Comparison of ENCODE assay signal across 11 cellular contexts in the genomic region with DNA sequence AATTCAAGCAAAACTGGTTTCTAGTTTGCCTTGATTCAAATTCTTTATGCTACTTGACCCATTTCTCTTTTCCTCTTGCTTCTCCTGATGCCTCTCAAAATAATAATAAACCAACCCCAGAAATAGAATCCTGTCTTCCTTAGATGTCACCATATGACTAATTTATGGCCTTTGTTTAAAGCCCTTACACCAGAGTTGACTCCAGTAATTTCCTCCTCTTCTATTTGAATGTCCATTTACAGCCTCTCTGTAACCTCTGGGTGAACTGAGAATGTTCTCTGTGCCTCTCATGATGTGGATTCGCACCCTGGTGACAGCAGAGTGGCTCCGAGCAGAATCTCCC. TPM values are rescaled to one million over a fixed set of nuclear protein-coding genes. Genes with fewer than 3 reads are reported as not detected.
DNase-seq lines count a peak whose midpoint lies in the region; ATAC-seq, FAIRE-seq and TF ChIP-seq lines count a peak whose summit lies in the region.
"Had no signal": no experiment of that assay in that cellular context is flagged by ENCODE, and none has a peak within 500 bp of the region (broad histone marks: within the 10 kb centered on the region; RNA-seq: fewer than 3 reads in every experiment).

No MANE protein-coding gene starts in this region.

- H3K9ac ChIP-seq in HepG2 (ENCODE audit: insufficient read depth, low read depth, low read length), result peak overlapping the region; percentile 35; the same call in 1 of the 2 replicates

- H3K9me3 ChIP-seq in HepG2 (ENCODE audit: low read length), result no peaks in the 10 kb centered on the region
- H3K9me3 ChIP-seq in vagina, result no peaks in the 10 kb centered on the region
- no peaks in the 10 kb centered on the region for H3K9me3 ChIP-seq in uterus

- DNase-seq in GM10248 (ENCODE audit: extremely low spot score), result peak; percentile 73
- DNase-seq in HepG2 (ENCODE audit: low spot score), result no peak
- no peak for DNase-seq in vagina (ENCODE audit: extremely low spot score in 2 of 2)
- no peak for DNase-seq in stimulated activated CD4-positive, alpha-beta T cell treated with anti-CD3 and anti-CD28 coated beads, Interleukin-2, amount 100 ng/mL, for 48 hours
- no peak for DNase-seq in uterus
- DNase-seq in H54 (ENCODE audit: insufficient read length, low spot score), result no peak
- DNase-seq: activated T-cell treated with anti-CD3 and anti-CD28 coated beads, Interleukin-2, amount 50 U/mL, for 24 hours; stimulated activated CD4-positive, alpha-beta T cell treated with anti-CD3 and anti-CD28 coated beads, Interleukin-4, amount 100 ng/mL, for 24 hours had no signal

- no peak for TF ChIP-seq CTCF in GM10248 (IDR thresholded peaks at IDR 0.05; ENCODE audit: control extremely low read depth, extremely low read depth, low read depth, missing control alignments)
- TF ChIP-seq CTCF in HepG2 (CRISPR knock-in tag; IDR thresholded peaks at IDR 0.05), result no peak
- no peak for TF ChIP-seq CTCF in vagina (IDR thresholded peaks at IDR 0.05)
- no peak for TF ChIP-seq CTCF in uterus (IDR thresholded peaks at IDR 0.05)

- in situ Hi-C loops in HepG2 (cut with HindIII; ENCODE audit: extremely low pct_ligation_motif_present, low pct_unique_long_range_greater_than_20kb), result no loop called here

- peak overlapping the region; percentile 69 for H3K4me2 ChIP-seq in HepG2 (ENCODE audit: low read depth, low read length)

- no peaks in the 10 kb centered on the region for H3K27me3 ChIP-seq in HepG2 (ENCODE audit: control insufficient read depth in 1 of 2, insufficient read depth in 2 of 2, low read length in 2 of 2)
- no peaks in the 10 kb centered on the region for H3K27me3 ChIP-seq in vagina
- H3K27me3 ChIP-seq in uterus, result no peaks in the 10 kb centered on the region

- CTCF ChIA-PET in GM10248 (lab: Yijun Ruan, JAX) (no interaction called here), HepG2 (lab: Yijun Ruan, JAX; ENCODE audit: low intra/inter-chr PET ratio, low total read pairs) (no interaction called here)

- POLR2A ChIA-PET in GM10248 (lab: Yijun Ruan, JAX) (no interaction called here), HepG2 (lab: Yijun Ruan, JAX) (interaction anchor here (2.0 kb wide), 1 partner anchor 40 kb away, joined by 4 read pairs; no protein-coding TSS in a partner anchor)

- H3K79me2 ChIP-seq in HepG2 (ENCODE audit: insufficient read depth, low read length), result peaks cover 97% of the 10 kb centered on the region

- BruUV-seq in HepG2 (replicated peaks; lab: Mats Ljungman, UMichigan), result no TSS peak

- no peak overlapping the region for H2AFZ ChIP-seq in HepG2 (ENCODE audit: low read length)

- TF ChIP-seq POLR2A in HepG2 (IDR thresholded peaks at IDR 0.05; ENCODE audit: insufficient read depth in 1 of 2, low read depth in 2 of 2, low read length in 2 of 2) (no peak), vagina (IDR thresholded peaks at IDR 0.05) (no peak), uterus (IDR thresholded peaks at IDR 0.05) (no peak), H54 (IDR thresholded peaks at IDR 0.05; ENCODE audit: low read depth, low read length) (no peak)

- peak; percentile 48 for ATAC-seq in GM21515 (IDR thresholded peaks at IDR 0.05; ENCODE audit: unreplicated experiment)
- peak; percentile 65 for ATAC-seq in HG03432 (IDR thresholded peaks at IDR 0.05; ENCODE audit: unreplicated experiment)
- no peak for ATAC-seq in HepG2
- ATAC-seq: Panc1 had no signal

- TF ChIP-seq EP300 in HepG2 (IDR thresholded peaks at IDR 0.05; ENCODE audit: low read depth in 2 of 2, low read length in 2 of 2) (no peak), HepG2 (CRISPR knock-in tag; IDR thresholded peaks at IDR 0.05; ENCODE audit: borderline replicate concordance) (no peak)

- TF ChIP-seq RAD21 in HepG2 (CRISPR knock-in tag; IDR thresholded peaks at IDR 0.05), result no peak

- H3K36me3 ChIP-seq in HepG2 (replicated peaks in 1 of 2; ENCODE audit: control insufficient read depth in 1 of 2, insufficient read depth in 2 of 2, low read length in 2 of 2) (no peaks in the 10 kb centered on the region; a peak in 1 of 5 replicates), vagina (no peaks in the 10 kb centered on the region), uterus (no peaks in the 10 kb centered on the region)

- peak; percentile 37 for FAIRE-seq in HepG2 (lab: Jason Lieb, UNC)
- FAIRE-seq in H54 (lab: Jason Lieb, UNC), result no peak

- H4K20me1 ChIP-seq in HepG2 (ENCODE audit: insufficient read depth, low read length), result peaks cover 21% of the 10 kb centered on the region; the same call in 1 of the 2 replicates

- peak overlapping the region; percentile 1 to 56 (median 18) for H3K4me3 ChIP-seq in HepG2 (replicated peaks in 1 of 3; ENCODE audit: insufficient read depth in 1 of 3, low read depth in 2 of 3, low read length in 3 of 3)
- no peak overlapping the region for H3K4me3 ChIP-seq in vagina
- H3K4me3 ChIP-seq in uterus, result no peak overlapping the region

- H3K4me1 ChIP-seq in HepG2 (ENCODE audit: insufficient read depth, low read length) (peaks cover 64% of the 10 kb centered on the region), vagina (peaks cover 35% of the 10 kb centered on the region), uterus (no peaks in the 10 kb centered on the region)

- 69% methylated on average over 2 of the region's 2 CpGs for WGBS in HepG2 (ENCODE audit: low lambda C conversion rate)

- H3K27ac ChIP-seq in HepG2 (ENCODE audit: extremely low read length, insufficient read depth, low read length) (peak overlapping the region; percentile 61), vagina (no peak overlapping the region), uterus (no peak overlapping the region)

- intact Hi-C loops in HepG2 (cut with micrococcal nuclease; ENCODE audit: unreplicated experiment) (no loop called here), vagina (cut with DNase I) (no loop called here), uterus (cut with DNase I; ENCODE audit: low total_unique reads) (loop anchor here (10.0 kb wide), 1 partner anchor 412 kb away; no protein-coding TSS in a partner anchor)

TF ChIP-seq in HepG2, 621 proteins besides CTCF, POLR2A, EP300 and RAD21:
- TF ChIP-seq ZNF274 (CRISPR knock-in tag; IDR thresholded peaks at IDR 0.05), result no peak
- TF ChIP-seq ATF1 (CRISPR knock-in tag; IDR thresholded peaks at IDR 0.05), result 0 out of 2 replicates have a peak, but pooled peaks have one; percentile 20
- no peak for TF ChIP-seq MED1 (CRISPR knock-in tag; IDR thresholded peaks at IDR 0.05)
- TF ChIP-seq FOXJ3 (CRISPR knock-in tag; IDR thresholded peaks at IDR 0.05; ENCODE audit: borderline replicate concordance), result 0 out of 2 replicates have a peak, but pooled peaks have one; percentile 11
- TF ChIP-seq NAIF1 (CRISPR knock-in tag; IDR thresholded peaks at IDR 0.05; ENCODE audit: borderline replicate concordance), result no peak
- TF ChIP-seq ISX (CRISPR knock-in tag; conservative IDR thresholded peaks at IDR 0.05), result 0 out of 2 replicates have a peak, but pooled peaks have one; percentile 18
- no peak for TF ChIP-seq TEAD3 (CRISPR knock-in tag; optimal IDR thresholded peaks at IDR 0.05; ENCODE audit: borderline replicate concordance)

RNA-seq across cellular contexts. Expression of gene ZFHX3, which starts 31.5 kb away (rescaled TPM):
- 6.0 and 12.3 TPM in 2 replicates for total RNA-seq in HepG2 (2016; rRNA removed; fragmentation: Illumina TruSeq; extraction: Trizol)
- total RNA-seq in HepG2 (2016; cell fraction: cytosol; rRNA removed; fragmentation: Illumina TruSeq; extraction: Trizol; ENCODE audit: low read depth), result 1.8 and 1.9 TPM in 2 replicates
- 5.6 and 10.6 TPM in 2 replicates for total RNA-seq in HepG2 (2016; cell fraction: insoluble cytoplasmic fraction; rRNA removed; fragmentation: Illumina TruSeq; extraction: Trizol)
- 5.0 and 5.6 TPM in 2 replicates for total RNA-seq in HepG2 (2016; cell fraction: membrane; rRNA removed; fragmentation: Illumina TruSeq; extraction: Trizol)
- 15.3 and 19.7 TPM in 2 replicates for total RNA-seq in HepG2 (2016; cell fraction: nucleus; rRNA removed; fragmentation: Illumina TruSeq; extraction: Trizol)
- 5.0 and 5.3 TPM in 2 replicates for polyA plus RNA-seq in HepG2 (2011; rRNA removed)
- 3.5 and 4.2 TPM in 2 replicates for polyA plus RNA-seq in HepG2 (2011; cell fraction: cytosol; rRNA removed)
- 10.2 and 11.2 TPM in 2 replicates for polyA plus RNA-seq in HepG2 (2011; cell fraction: nucleus; rRNA removed)
- polyA plus RNA-seq in HepG2 (2012), result 12.6 and 14.4 TPM in 2 replicates
- 0.31 and 0.36 TPM in 2 replicates for polyA plus RNA-seq in HepG2 (2016; cell fraction: cytosol; fragmentation: Illumina TruSeq; extraction: Trizol; ENCODE audit: low read depth)
- polyA plus RNA-seq in HepG2 (2016; cell fraction: insoluble cytoplasmic fraction; fragmentation: Illumina TruSeq; extraction: Trizol; ENCODE audit: low read depth), result 8.6 and 11.4 TPM in 2 replicates
- 1.0 and 1.4 TPM in 2 replicates for polyA plus RNA-seq in HepG2 (2016; cell fraction: membrane; fragmentation: Illumina TruSeq; extraction: Trizol; ENCODE audit: low read depth)
- 16.2 and 17.6 TPM in 2 replicates for polyA plus RNA-seq in HepG2 (2016; cell fraction: nucleus; fragmentation: Illumina TruSeq; extraction: Trizol; ENCODE audit: insufficient read depth, low read depth)
- polyA minus RNA-seq in HepG2 (2011; rRNA and poly(A)+ RNA removed; ENCODE audit: low replicate concordance), result 12.7 and 18.2 TPM in 2 replicates
- polyA minus RNA-seq in HepG2 (2011; cell fraction: cytosol; rRNA and poly(A)+ RNA removed), result 16.9 and 20.7 TPM in 2 replicates
- polyA minus RNA-seq in HepG2 (2011; cell fraction: nucleus; rRNA and poly(A)+ RNA removed), result 23.9 and 27.2 TPM in 2 replicates
- 28.0 TPM for total RNA-seq in vagina
- 10 to 100 TPM in 3 of 4 donors, 1 to 10 TPM in 1; 9.1 to 34.0 (median 12.0) TPM for total RNA-seq in uterus

Comparison
In these comparisons a context has a peak if more than half of its experiments do, and no peak if none do; other contexts are left out.
1. H3K4me3 ChIP-seq: peak in HepG2 (3 of 3); none in vagina (0 of 2) and uterus (0 of 2).